ENCODE assay signal across 15 cellular contexts in the genomic region with DNA sequence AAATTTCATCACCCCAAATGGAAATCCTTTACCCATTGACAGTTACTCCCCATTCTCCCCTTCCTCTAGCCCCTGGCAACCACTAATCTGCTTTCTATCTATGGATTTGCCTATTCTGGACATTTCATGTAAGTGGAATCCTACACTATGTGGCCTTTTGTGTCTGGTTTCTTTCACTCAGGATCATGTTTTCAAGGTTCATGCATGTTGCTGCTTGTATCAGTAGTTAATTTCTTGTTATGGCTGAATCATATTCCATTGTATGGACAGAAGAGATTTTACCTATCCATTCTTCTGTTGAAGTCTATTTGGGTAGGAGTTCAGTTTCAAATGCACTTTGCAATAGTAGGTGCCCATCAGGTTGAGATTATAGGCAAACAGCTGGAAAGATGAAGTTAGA. TPM values are rescaled to one million over a fixed set of nuclear protein-coding genes. Genes with fewer than 3 reads are reported as not detected.
DNase-seq lines count a peak whose midpoint lies in the region; ATAC-seq and TF ChIP-seq lines count a peak whose summit lies in the region.
"Had no signal": no experiment of that assay in that cellular context is flagged by ENCODE, and none has a peak within 500 bp of the region (broad histone marks: within the 10 kb centered on the region; RNA-seq: fewer than 3 reads in every experiment).

No MANE protein-coding gene starts in this region.

- H3K27ac ChIP-seq in BLaER1, result no peak overlapping the region
- H3K27ac ChIP-seq in GM23338 (ENCODE audit: low read depth), result no peak overlapping the region
- H3K27ac ChIP-seq in iPS-20b (ENCODE audit: low read length), result no peak overlapping the region
- H3K27ac ChIP-seq: transverse colon had no signal

- H3K9ac ChIP-seq in BLaER1, result peak overlapping the region; percentile 94
- H3K9ac ChIP-seq in iPS-20b (ENCODE audit: low read depth, low read length), result peak overlapping the region; percentile 79; the same call in 1 of the 2 replicates

- H4K20me1 ChIP-seq in BLaER1 (no peaks in the 10 kb centered on the region), GM23338 (replicated peaks; ENCODE audit: insufficient read depth) (peaks cover 5% of the 10 kb centered on the region)

- no peaks in the 10 kb centered on the region for H3K27me3 ChIP-seq in BLaER1
- H3K27me3 ChIP-seq in GM23338 (ENCODE audit: insufficient read depth), result no peaks in the 10 kb centered on the region
- no peaks in the 10 kb centered on the region for H3K27me3 ChIP-seq in iPS-20b (ENCODE audit: insufficient read depth, low read length)
- H3K27me3 ChIP-seq: transverse colon had no signal

- H3F3A ChIP-seq in GM23338 (replicated peaks; ENCODE audit: low read depth), result no peaks in the 10 kb centered on the region

- peaks cover 27% of the 10 kb centered on the region for H3K79me2 ChIP-seq in GM23338 (replicated peaks; ENCODE audit: insufficient read depth)

- peaks cover 49% of the 10 kb centered on the region for H3K36me3 Mint-ChIP-seq in GM23338 (ENCODE audit: low read depth)
- peaks cover 43% of the 10 kb centered on the region for H3K36me3 Mint-ChIP-seq in WTC11

- peak overlapping the region; percentile 95 for H3K4me3 Mint-ChIP-seq in GM23338
- H3K4me3 Mint-ChIP-seq in WTC11, result peak overlapping the region; percentile 93

- no peak overlapping the region for H2AFZ ChIP-seq in GM23338

- H3K9me3 ChIP-seq in BLaER1, result no peaks in the 10 kb centered on the region
- H3K9me3 ChIP-seq in iPS-20b (ENCODE audit: insufficient read depth, low read depth, low read length), result no peaks in the 10 kb centered on the region
- H3K9me3 ChIP-seq: transverse colon had no signal

- H3K27me3 Mint-ChIP-seq in GM23338 (ENCODE audit: insufficient read depth, low read depth, poor library complexity), result peaks cover 14% of the 10 kb centered on the region
- H3K27me3 Mint-ChIP-seq in WTC11 (ENCODE audit: low read depth), result no peaks in the 10 kb centered on the region; the same call in none of the 2 replicates

- TF ChIP-seq CTCF in GM23338 (conservative IDR thresholded peaks at IDR 0.05; ENCODE audit: low read depth in 2 of 2) (no peak), WTC11 (IDR thresholded peaks at IDR 0.05) (no peak)

- CTCF ChIA-PET in WTC11 (lab: Charles Lee), result interaction anchor here (2.5 kb wide), 1 partner anchor 143 kb away, joined by 25 read pairs; no protein-coding TSS in a partner anchor
- CTCF ChIA-PET in HEK293T (lab: Yijun Ruan, JAX), result no interaction called here

- H3K4me2 ChIP-seq in BLaER1 (peak overlapping the region; percentile 93), GM23338 (peak overlapping the region; percentile 92)

- no peak for DNase-seq in GM23338 (ENCODE audit: low spot score)
- DNase-seq in WTC11 (ENCODE audit: low spot score), result no peak
- no peak for DNase-seq in GOT3 (lab: John Stamatoyannopoulos, UW)
- no peak for DNase-seq in HEK293T (ENCODE audit: extremely low spot score)
- DNase-seq: activated CD4-positive, CD25-positive, alpha-beta regulatory T cell treated with anti-CD3 and anti-CD28 coated beads, Interleukin-2, amount 50 U/mL, for 72 hours; DMS153; erythroblast; NCI-H1930; nucleus accumbens; transverse colon had no signal

- POLR2A ChIA-PET in WTC11 (lab: Charles Lee), result interaction anchor here (0.7 kb wide), 1 partner anchor 96 kb away, joined by 4 read pairs; no protein-coding TSS in a partner anchor
- POLR2A ChIA-PET in HEK293T (lab: Yijun Ruan, JAX), result interaction anchor here (1.0 to 1.9 kb wide), 2 partner anchors 56 to 140 kb away, joined by 3 to 7 read pairs; no protein-coding TSS in a partner anchor

- H3K4me1 ChIP-seq in BLaER1 (peaks cover 37% of the 10 kb centered on the region), GM23338 (ENCODE audit: insufficient read depth) (peaks cover 13% of the 10 kb centered on the region), iPS-20b (ENCODE audit: insufficient read depth, low read length) (no peaks in the 10 kb centered on the region; the same call in 1 of the 2 replicates)

- H3K9me3 Mint-ChIP-seq in GM23338 (no peaks in the 10 kb centered on the region), WTC11 (no peaks in the 10 kb centered on the region; the same call in 1 of the 2 replicates)

- H3K9me2 ChIP-seq in GM23338 (ENCODE audit: insufficient read depth), result no peaks in the 10 kb centered on the region

- H3K36me3 ChIP-seq in BLaER1 (peaks cover 45% of the 10 kb centered on the region), GM23338 (ENCODE audit: insufficient read depth) (peaks cover 28% of the 10 kb centered on the region), iPS-20b (ENCODE audit: insufficient read depth, low read depth, low read length) (peaks cover 49% of the 10 kb centered on the region)

- no peak overlapping the region for H3K27ac Mint-ChIP-seq in GM23338
- H3K27ac Mint-ChIP-seq in WTC11, result no peak overlapping the region

- H3K4me1 Mint-ChIP-seq in GM23338 (peaks cover 17% of the 10 kb centered on the region), WTC11 (peaks cover 22% of the 10 kb centered on the region)

- H3K4me3 ChIP-seq in BLaER1, result peak overlapping the region; percentile 94
- peak overlapping the region; percentile 98; the same call in 1 of the 2 replicates for H3K4me3 ChIP-seq in GM23338
- H3K4me3 ChIP-seq in iPS-20b (ENCODE audit: low read length), result peak overlapping the region; percentile 83

- no peak for ATAC-seq in GM23338
- no peak for ATAC-seq in WTC11
- ATAC-seq in GM21737 (IDR thresholded peaks at IDR 0.05; ENCODE audit: unreplicated experiment), result no peak
- no peak for ATAC-seq in HG02763 (IDR thresholded peaks at IDR 0.05; ENCODE audit: unreplicated experiment)
- ATAC-seq: Panc1 had no signal

TF ChIP-seq in GM23338, 12 proteins besides CTCF, POLR2A, EP300 and RAD21 (continues in another document):
- TF ChIP-seq ZNF114 (CRISPR knock-in tag; IDR thresholded peaks at IDR 0.05) (no peak), POLR2AphosphoS5 (IDR thresholded peaks at IDR 0.05; ENCODE audit: low read depth) (no peak), JUNB (IDR thresholded peaks at IDR 0.05; ENCODE audit: unreplicated experiment) (no peak), ZNF331 (CRISPR knock-in tag; IDR thresholded peaks at IDR 0.05; ENCODE audit: low read depth) (no peak)

TF ChIP-seq in WTC11, 78 proteins besides CTCF, POLR2A, EP300 and RAD21 (continues in another document):
- TF ChIP-seq NFATC4 (CRISPR knock-in tag; IDR thresholded peaks at IDR 0.05) (no peak), RORB (CRISPR knock-in tag; IDR thresholded peaks at IDR 0.05) (no peak)
- TF ChIP-seq, protein P1, sequence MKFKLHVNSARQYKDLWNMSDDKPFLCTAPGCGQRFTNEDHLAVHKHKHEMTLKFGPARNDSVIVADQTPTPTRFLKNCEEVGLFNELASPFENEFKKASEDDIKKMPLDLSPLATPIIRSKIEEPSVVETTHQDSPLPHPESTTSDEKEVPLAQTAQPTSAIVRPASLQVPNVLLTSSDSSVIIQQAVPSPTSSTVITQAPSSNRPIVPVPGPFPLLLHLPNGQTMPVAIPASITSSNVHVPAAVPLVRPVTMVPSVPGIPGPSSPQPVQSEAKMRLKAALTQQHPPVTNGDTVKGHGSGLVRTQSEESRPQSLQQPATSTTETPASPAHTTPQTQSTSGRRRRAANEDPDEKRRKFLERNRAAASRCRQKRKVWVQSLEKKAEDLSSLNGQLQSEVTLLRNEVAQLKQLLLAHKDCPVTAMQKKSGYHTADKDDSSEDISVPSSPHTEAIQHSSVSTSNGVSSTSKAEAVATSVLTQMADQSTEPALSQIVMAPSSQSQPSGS (CRISPR knock-in tag; IDR thresholded peaks at IDR 0.05; ENCODE audit: borderline replicate concordance, low read depth), result no peak

TF ChIP-seq in HEK293T, 16 proteins besides CTCF, POLR2A, EP300 and RAD21:
- TF ChIP-seq HDGF (IDR thresholded peaks at IDR 0.05; ENCODE audit: borderline replicate concordance) (no peak), FOXK2 (IDR thresholded peaks at IDR 0.05) (no peak), SUZ12 (IDR thresholded peaks at IDR 0.05) (no peak), NFRKB (IDR thresholded peaks at IDR 0.05) (no peak), FOXM1 (IDR thresholded peaks at IDR 0.05; ENCODE audit: borderline replicate concordance) (no peak), FOXA1 (IDR thresholded peaks at IDR 0.05) (no peak), LEF1 (IDR thresholded peaks at IDR 0.05; ENCODE audit: borderline replicate concordance) (no peak), TARDBP (IDR thresholded peaks at IDR 0.05) (no peak), SP1 (IDR thresholded peaks at IDR 0.05) (no peak), ARNT (IDR thresholded peaks at IDR 0.05) (no peak), ZNF384 (IDR thresholded peaks at IDR 0.05) (no peak), CTBP1 (IDR thresholded peaks at IDR 0.05; ENCODE audit: borderline replicate concordance) (no peak)
- TF ChIP-seq, protein P2, sequence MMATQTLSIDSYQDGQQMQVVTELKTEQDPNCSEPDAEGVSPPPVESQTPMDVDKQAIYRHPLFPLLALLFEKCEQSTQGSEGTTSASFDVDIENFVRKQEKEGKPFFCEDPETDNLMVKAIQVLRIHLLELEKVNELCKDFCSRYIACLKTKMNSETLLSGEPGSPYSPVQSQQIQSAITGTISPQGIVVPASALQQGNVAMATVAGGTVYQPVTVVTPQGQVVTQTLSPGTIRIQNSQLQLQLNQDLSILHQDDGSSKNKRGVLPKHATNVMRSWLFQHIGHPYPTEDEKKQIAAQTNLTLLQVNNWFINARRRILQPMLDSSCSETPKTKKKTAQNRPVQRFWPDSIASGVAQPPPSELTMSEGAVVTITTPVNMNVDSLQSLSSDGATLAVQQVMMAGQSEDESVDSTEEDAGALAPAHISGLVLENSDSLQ (IDR thresholded peaks at IDR 0.05), result no peak
TF ChIP-seq in HEK293T: peak in this region for 0.

RNA-seq across cellular contexts. Expression of gene RFC5, which starts 1.4 kb away (rescaled TPM):
- 53.2 and 56.4 TPM in 2 replicates for total RNA-seq in GM23338 (2014; rRNA removed; shearing (Covaris generic))
- polyA plus RNA-seq in GM23338 (2016; fragmentation: Nextera tagmentation; extraction: Ambion mirVana), result 35.0 and 35.1 TPM in 2 replicates
- total RNA-seq in WTC11 (2021), result 34.5 to 35.9 TPM (median 35.2 TPM) in 3 replicates

RNA-seq across cellular contexts. Expression of gene WSB2, which starts 43.1 kb away (rescaled TPM):
- total RNA-seq in GM23338 (2014; rRNA removed; shearing (Covaris generic)), result 53.2 and 60.8 TPM in 2 replicates
- 36.6 and 38.8 TPM in 2 replicates for polyA plus RNA-seq in GM23338 (2016; fragmentation: Nextera tagmentation; extraction: Ambion mirVana)
- total RNA-seq in WTC11 (2021), result 59.0 to 74.2 TPM (median 60.5 TPM) in 3 replicates

RNA-seq across cellular contexts. Expression of gene KSR2, which starts 49.1 kb away (rescaled TPM):
- total RNA-seq in GM23338 (2014; rRNA removed; shearing (Covaris generic)), result 2.2 and 2.7 TPM in 2 replicates
- polyA plus RNA-seq in GM23338 (2016; fragmentation: Nextera tagmentation; extraction: Ambion mirVana), result 0.94 and 1.1 TPM in 2 replicates
- 2.4 to 2.6 TPM (median 2.4 TPM) in 3 replicates for total RNA-seq in WTC11 (2021)
